ENCODE assay signal across 10 cellular contexts in genomic region chr1:115507256-115507589, GRCh38.
DNase-seq lines count a peak whose midpoint lies in the region; ATAC-seq, FAIRE-seq and TF ChIP-seq lines count a peak whose summit lies in the region.
"Had no signal": no experiment of that assay in that cellular context is flagged by ENCODE, and none has a peak within 500 bp of the region (broad histone marks: within the 10 kb centered on the region; RNA-seq: fewer than 3 reads in every experiment).

No MANE protein-coding gene starts in this region.

- FAIRE-seq in GM12892 (lab: Jason Lieb, UNC): no peak
- FAIRE-seq: colon had no signal

- H3K4me1 Mint-ChIP-seq in type B pancreatic cell (ENCODE audit: unreplicated experiment): peaks cover 19% of the 10 kb centered on the region
- H3K4me1 Mint-ChIP-seq: CD4-positive, CD25-positive, alpha-beta regulatory T cell had no signal

- DNase-seq in NCI-H510A treated with DMSO at 0.1 percent for 48 hours (lab: John Stamatoyannopoulos, UW) (peak; percentile 3), NCI-H510A (lab: John Stamatoyannopoulos, UW) (no peak), RPMI7951 (ENCODE audit: low read depth) (peak; percentile 64), globus pallidus (ENCODE audit: low spot score) (peak; percentile 3), type B pancreatic cell (ENCODE audit: extremely low spot score, unreplicated experiment) (no peak), GM12892 (ENCODE audit: insufficient read length) (no peak)
- no peak for DNase-seq in activated naive CD4-positive, alpha-beta T cell (lab: John Stamatoyannopoulos, UW)
- DNase-seq: CD4-positive, CD25-positive, alpha-beta regulatory T cell had no signal

- no peaks in the 10 kb centered on the region for H3K36me3 Mint-ChIP-seq in type B pancreatic cell
- H3K36me3 Mint-ChIP-seq: CD4-positive, CD25-positive, alpha-beta regulatory T cell had no signal

- peak; percentile 64 for TF ChIP-seq CTCF in type B pancreatic cell (conservative IDR thresholded peaks at IDR 0.05)

- no peak overlapping the region for H3K27ac Mint-ChIP-seq in type B pancreatic cell

- TF ChIP-seq POLR2A in GM12892 (IDR thresholded peaks at IDR 0.05; ENCODE audit: low read depth, low read length): no peak

- H3K4me3 Mint-ChIP-seq in type B pancreatic cell: no peak overlapping the region
- H3K4me3 Mint-ChIP-seq: CD4-positive, CD25-positive, alpha-beta regulatory T cell had no signal

- ATAC-seq in HG03439 (IDR thresholded peaks at IDR 0.05; ENCODE audit: unreplicated experiment): no peak

- peaks cover 4% of the 10 kb centered on the region for H3K27me3 Mint-ChIP-seq in type B pancreatic cell

- no peaks in the 10 kb centered on the region for H3K9me3 Mint-ChIP-seq in type B pancreatic cell

Comparison
In these comparisons a context has a peak if more than half of its experiments do, and no peak if none do; other contexts are left out.
1. DNase-seq: peak in NCI-H510A treated with DMSO at 0.1 percent for 48 hours (single experiment), RPMI7951 (single experiment) and globus pallidus (single experiment); none in NCI-H510A (single experiment), type B pancreatic cell (single experiment), GM12892 (single experiment) and activated naive CD4-positive, alpha-beta T cell (0 of 4).